In the genomic region with DNA sequence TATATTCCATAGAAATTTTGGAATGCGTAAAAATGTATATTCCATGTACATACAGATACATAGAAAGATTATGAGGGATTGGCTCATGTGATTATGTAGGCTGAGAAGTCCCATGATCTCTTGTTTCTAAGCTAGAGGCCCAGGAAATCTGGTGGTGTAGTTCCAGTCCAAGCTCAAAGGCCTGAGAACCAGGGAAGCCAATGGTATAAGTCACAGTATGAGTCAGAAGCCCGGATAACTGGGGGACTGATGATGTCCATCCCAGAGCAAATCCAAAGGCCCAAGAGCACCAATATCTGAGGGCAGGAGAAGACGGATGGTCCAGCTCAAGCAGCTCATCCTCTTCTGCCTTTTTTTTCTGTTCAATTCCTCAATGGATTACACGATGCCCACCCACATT, we compare ENCODE assay signal across 20 cellular contexts.
"Had no signal": no experiment of that assay in that cellular context is flagged by ENCODE, and none has a peak within 500 bp of the region (broad histone marks: within the 10 kb centered on the region; RNA-seq: fewer than 3 reads in every experiment).

No MANE protein-coding gene starts in this region.

- H3K27ac ChIP-seq: foreskin keratinocyte, hepatocyte, left lung, thyroid gland, WERI-Rb-1 had no signal

- H3K9me3 ChIP-seq: left lung, thyroid gland had no signal

- H3K36me3 ChIP-seq: left lung, thyroid gland, WERI-Rb-1 had no signal

- ATAC-seq: activated T-cell treated with anti-CD3 and anti-CD28 coated beads, Interleukin-2, amount 50 U/mL, for 72 hours; effector memory CD8-positive, alpha-beta T cell; foreskin keratinocyte; left lung had no signal

- H2AFZ ChIP-seq: hepatocyte had no signal

- H3K27ac Mint-ChIP-seq: activated naive CD4-positive, alpha-beta T cell treated with anti-CD3 and anti-CD28 coated beads, Interleukin-2, amount 50 U/mL, for 24 hours; activated T-cell treated with anti-CD3 and anti-CD28 coated beads, Interleukin-2, amount 50 U/mL, for 72 hours; effector memory CD8-positive, alpha-beta T cell had no signal

- H3K4me3 ChIP-seq: hepatocyte, left lung, thyroid gland had no signal

- H3K4me2 ChIP-seq: hepatocyte had no signal

- H3K4me3 Mint-ChIP-seq: activated naive CD4-positive, alpha-beta T cell treated with anti-CD3 and anti-CD28 coated beads, Interleukin-2, amount 50 U/mL, for 24 hours; activated T-cell treated with anti-CD3 and anti-CD28 coated beads, Interleukin-2, amount 50 U/mL, for 72 hours; effector memory CD8-positive, alpha-beta T cell had no signal

- FAIRE-seq: astrocyte had no signal

- H3K36me3 Mint-ChIP-seq: activated naive CD4-positive, alpha-beta T cell treated with anti-CD3 and anti-CD28 coated beads, Interleukin-2, amount 50 U/mL, for 24 hours had no signal

- H3K9me3 Mint-ChIP-seq: activated T-cell treated with anti-CD3 and anti-CD28 coated beads, Interleukin-2, amount 50 U/mL, for 72 hours had no signal

- H3K27me3 ChIP-seq: foreskin keratinocyte, hepatocyte, left lung, thyroid gland had no signal

- H3K79me2 ChIP-seq: hepatocyte had no signal

- DNase-seq: activated CD4-positive, alpha-beta T cell treated with anti-CD3 and anti-CD28 coated beads, Interleukin-2, amount 50 U/mL, for 4 hours; activated effector memory CD4-positive, alpha-beta T cell treated with anti-CD3 and anti-CD28 coated beads, Interleukin-2, amount 50 U/mL, for 16 hours; activated T-cell treated with anti-CD3 and anti-CD28 coated beads, Interleukin-2, amount 50 U/mL, for 72 hours; effector memory CD8-positive, alpha-beta T cell; foreskin keratinocyte; islet precursor cell; left lung; midbrain; occipital lobe; posterior cingulate gyrus; stimulated activated CD4-positive, alpha-beta T cell treated with anti-CD3 and anti-CD28 coated beads, Interleukin-12 subunit alpha, Interleukin-12 subunit beta, amount 100 ng/mL, for 4 hours; stimulated activated CD4-positive, alpha-beta T cell treated with anti-CD3 and anti-CD28 coated beads, Interleukin-1b, Interleukin-23, amount 100 ng/mL, for 48 hours; stimulated activated CD8-positive, alpha-beta memory T cell treated with anti-CD3 and anti-CD28 coated beads, Interleukin-4, amount 100 ng/mL, for 48 hours; stimulated activated naive CD4-positive, alpha-beta T cell; T-helper 2 cell; thyroid gland; WERI-Rb-1 had no signal

- H3K4me1 Mint-ChIP-seq: activated naive CD4-positive, alpha-beta T cell treated with anti-CD3 and anti-CD28 coated beads, Interleukin-2, amount 50 U/mL, for 24 hours had no signal

- H3K27me3 Mint-ChIP-seq: activated naive CD4-positive, alpha-beta T cell treated with anti-CD3 and anti-CD28 coated beads, Interleukin-2, amount 50 U/mL, for 24 hours; effector memory CD8-positive, alpha-beta T cell had no signal

- H3K4me1 ChIP-seq: foreskin keratinocyte, left lung, thyroid gland had no signal
